ENCODE assay signal across 31 cellular contexts in genomic region chr12:96185914-96186313, GRCh38.
"Had no signal": no experiment of that assay in that cellular context is flagged by ENCODE, and none has a peak within 500 bp of the region (broad histone marks: within the 10 kb centered on the region; RNA-seq: fewer than 3 reads in every experiment).

No MANE protein-coding gene starts in this region.

- H3K9me3 ChIP-seq: MG63, SJCRH30 had no signal

- H3K27ac ChIP-seq: SJCRH30, SK-N-MC had no signal

- H3K4me1 Mint-ChIP-seq: brain had no signal

- H3K27ac Mint-ChIP-seq: activated B cell treated with CpG ODN at 0.5 μM for 24 hours; activated CD4-positive, alpha-beta memory T cell treated with anti-CD3 and anti-CD28 coated beads for 36 hours; activated CD8-positive, alpha-beta memory T cell treated with anti-CD3 and anti-CD28 coated beads, Interleukin-2, amount 10 ng/mL, durations not matched to agents 7 days and 5 days; activated naive CD8-positive, alpha-beta T cell treated with anti-CD3 and anti-CD28 coated beads, Interleukin-2, amount 50 U/mL, for 24 hours; brain had no signal

- H3K36me3 ChIP-seq: MG63, SJCRH30 had no signal

- H3K4me3 ChIP-seq: MG63, SJCRH30, SK-N-MC had no signal

- H3K36me3 Mint-ChIP-seq: activated naive CD4-positive, alpha-beta T cell treated with anti-CD3 and anti-CD28 coated beads, Interleukin-2, amount 50 U/mL, for 24 hours; brain had no signal

- ATAC-seq: activated naive CD8-positive, alpha-beta T cell treated with anti-CD3 and anti-CD28 coated beads, Interleukin-2, amount 50 U/mL, for 24 hours; Panc1 had no signal

- H3K27me3 Mint-ChIP-seq: activated B cell treated with CpG ODN at 0.5 μM for 24 hours; activated CD4-positive, alpha-beta memory T cell treated with anti-CD3 and anti-CD28 coated beads for 36 hours; activated naive CD4-positive, alpha-beta T cell treated with anti-CD3 and anti-CD28 coated beads, Interleukin-2, amount 50 U/mL, for 24 hours; activated naive CD8-positive, alpha-beta T cell treated with anti-CD3 and anti-CD28 coated beads, Interleukin-2, amount 50 U/mL, for 24 hours had no signal

- H3K4me1 ChIP-seq: SJCRH30 had no signal

- H3K27me3 ChIP-seq: MG63, SJCRH30 had no signal

- H3K9me3 Mint-ChIP-seq: activated naive CD4-positive, alpha-beta T cell treated with anti-CD3 and anti-CD28 coated beads, Interleukin-2, amount 50 U/mL, for 24 hours had no signal

- DNase-seq: activated B cell treated with CpG ODN at 0.5 μM for 24 hours; activated CD4-positive, alpha-beta memory T cell treated with anti-CD3 and anti-CD28 coated beads for 36 hours; activated CD4-positive, alpha-beta T cell treated with anti-CD3 and anti-CD28 coated beads for 4 hours; activated CD4-positive, alpha-beta T cell treated with anti-CD3 and anti-CD28 coated beads, Interleukin-2, amount 50 U/mL, for 1 hour; activated CD4-positive, CD25-positive, alpha-beta regulatory T cell treated with anti-CD3 and anti-CD28 coated beads, Interleukin-2, amount 50 U/mL, for 72 hours; activated CD8-positive, alpha-beta memory T cell treated with anti-CD3 and anti-CD28 coated beads for 24 hours; activated CD8-positive, alpha-beta memory T cell treated with anti-CD3 and anti-CD28 coated beads, Interleukin-2, amount 10 ng/mL, durations not matched to agents 7 days and 5 days; activated CD8-positive, alpha-beta memory T cell treated with anti-CD3 and anti-CD28 coated beads, Interleukin-2, amount 50 U/mL, for 48 hours; activated gamma-delta T cell; activated naive CD4-positive, alpha-beta T cell treated with Interleukin-2 at 50 U/mL for 16 hours; activated naive CD8-positive, alpha-beta T cell treated with anti-CD3 and anti-CD28 coated beads, Interleukin-2, amount 50 U/mL, for 24 hours; activated T-cell treated with anti-CD3 and anti-CD28 coated beads, Interleukin-2, amount 50 U/mL, for 48 hours; anterior cingulate cortex; central memory CD4-positive, alpha-beta T cell; Karpas-422; MG63; NCI-H1048; NCI-H1105 treated with DMSO at 0.1 percent for 48 hours; NCI-H1436; NCI-H1694; NCI-H1930; NCI-H2081 treated with DMSO at 0.1 percent for 48 hours; NCI-H345; NCI-H524 treated with DMSO at 0.1 percent for 48 hours; SHP77; SJCRH30 had no signal

- FAIRE-seq: TTC549 had no signal

- H3K4me3 Mint-ChIP-seq: activated B cell treated with CpG ODN at 0.5 μM for 24 hours; activated CD4-positive, alpha-beta memory T cell treated with anti-CD3 and anti-CD28 coated beads for 36 hours; activated CD8-positive, alpha-beta memory T cell treated with anti-CD3 and anti-CD28 coated beads, Interleukin-2, amount 10 ng/mL, durations not matched to agents 7 days and 5 days; activated naive CD4-positive, alpha-beta T cell treated with anti-CD3 and anti-CD28 coated beads, Interleukin-2, amount 50 U/mL, for 24 hours; activated naive CD8-positive, alpha-beta T cell treated with anti-CD3 and anti-CD28 coated beads, Interleukin-2, amount 50 U/mL, for 24 hours; brain had no signal
